In genomic region chr2:52810460-52810859, GRCh38 we compare ENCODE assay signal across 10 cellular contexts.
DNase-seq lines count a peak whose midpoint lies in the region; ATAC-seq, FAIRE-seq and TF ChIP-seq lines count a peak whose summit lies in the region.
"Had no signal": no experiment of that assay in that cellular context is flagged by ENCODE, and none has a peak within 500 bp of the region (broad histone marks: within the 10 kb centered on the region; RNA-seq: fewer than 3 reads in every experiment).

No MANE protein-coding gene starts in this region.

- TF ChIP-seq POLR2A in erythroblast (IDR thresholded peaks at IDR 0.05; ENCODE audit: low read length), result no peak

- intact Hi-C loops in A673 (cut with micrococcal nuclease; ENCODE audit: unreplicated experiment), result no loop called here
- intact Hi-C loops in left cardiac atrium (cut with DNase I), result loop anchor here in 1 of 2 donors (10.0 kb wide), 1 partner anchor 904 kb away; no protein-coding TSS in a partner anchor

- no peaks in the 10 kb centered on the region for H3K27me3 ChIP-seq in A673 (replicated peaks; ENCODE audit: insufficient read depth, low read depth, low read length, poor library complexity)
- H3K27me3 ChIP-seq: Peyer's patch had no signal

- ATAC-seq in left cardiac atrium (peak; percentile 56 to 73), HG03521 (IDR thresholded peaks at IDR 0.05; ENCODE audit: unreplicated experiment) (no peak), GM21619 (IDR thresholded peaks at IDR 0.05; ENCODE audit: unreplicated experiment) (no peak), GM19328 (IDR thresholded peaks at IDR 0.05; ENCODE audit: unreplicated experiment) (no peak)

- no peaks in the 10 kb centered on the region for H3K36me3 ChIP-seq in A673 (ENCODE audit: insufficient read depth, low read length, poor library complexity, severe bottlenecking)
- H3K36me3 ChIP-seq: Peyer's patch had no signal

- CTCF ChIA-PET in A673 (lab: Charles Lee), result no interaction called here

- no peak overlapping the region for H3K4me3 ChIP-seq in A673 (ENCODE audit: low read depth, low read length, poor library complexity, severe bottlenecking)
- H3K4me3 ChIP-seq: Peyer's patch had no signal

- 0 out of 2 replicates have a peak, but pooled peaks have one; percentile 22 for TF ChIP-seq CTCF in A673 (conservative IDR thresholded peaks at IDR 0.05; ENCODE audit: low read depth, low read length)

- no peaks in the 10 kb centered on the region for H3K4me1 ChIP-seq in A673 (ENCODE audit: insufficient read depth, low read length, poor library complexity, severe bottlenecking)
- H3K4me1 ChIP-seq: Peyer's patch had no signal

- H3K27ac ChIP-seq in A673 (ENCODE audit: low read depth, low read length, poor library complexity, severe bottlenecking), result no peak overlapping the region
- H3K27ac ChIP-seq: epithelial cell of prostate, Peyer's patch had no signal

- FAIRE-seq in RCC 7860 (lab: Jason Lieb, UNC), result peak; percentile 62

- no TSS peak for BruUV-seq in A673 (replicated peaks; lab: Mats Ljungman, UMichigan)

- POLR2A ChIA-PET in A673 (lab: Charles Lee; ENCODE audit: low non-redundant PET), result no interaction called here

- no peaks in the 10 kb centered on the region for H3K9me3 ChIP-seq in A673 (ENCODE audit: low read depth, low read length, poor library complexity, severe bottlenecking)
- H3K9me3 ChIP-seq: Peyer's patch had no signal

- DNase-seq in A673 (ENCODE audit: low spot score) (peak; percentile 1), H4 (ENCODE audit: low spot score) (peak; percentile 10), RCC 7860 (ENCODE audit: low spot score) (peak; percentile 30), left cardiac atrium (no peak), erythroblast (lab: John Stamatoyannopoulos, UW) (no peak)
- DNase-seq: Peyer's patch had no signal

Comparison
In these comparisons a context has a peak if more than half of its experiments do, and no peak if none do; other contexts are left out.
1. DNase-seq: peak in A673 (single experiment), H4 (single experiment) and RCC 7860 (single experiment); none in left cardiac atrium (single experiment) and erythroblast (0 of 2).
2. ATAC-seq: peak in left cardiac atrium (2 of 2); none in HG03521 (single experiment), GM21619 (single experiment) and GM19328 (single experiment).